In genomic region chr15:77083381-77084160, GRCh38 we compare ENCODE assay signal across 8 cellular contexts. TPM values are rescaled to one million over a fixed set of nuclear protein-coding genes. Genes with fewer than 3 reads are reported as not detected.
DNase-seq lines count a peak whose midpoint lies in the region; ATAC-seq and TF ChIP-seq lines count a peak whose summit lies in the region.

No MANE protein-coding gene starts in this region.

- H3K36me3 Mint-ChIP-seq in activated CD4-positive, alpha-beta memory T cell treated with anti-CD3 and anti-CD28 coated beads, Interleukin-2, amount 10 ng/mL, durations not matched to agents 7 days and 5 days (ENCODE audit: low read depth) = no peaks in the 10 kb centered on the region

- peak overlapping the region; percentile 43 for H3K27ac ChIP-seq in lower lobe of right lung

- H3K27me3 ChIP-seq in lower lobe of right lung (ENCODE audit: low read depth) = no peaks in the 10 kb centered on the region

- ATAC-seq in HG02840 (IDR thresholded peaks at IDR 0.05; ENCODE audit: low FRiP score, unreplicated experiment) = peak; percentile 75
- peak; percentile 98 for ATAC-seq in lower lobe of right lung
- ATAC-seq in GM18870 (IDR thresholded peaks at IDR 0.05; ENCODE audit: unreplicated experiment) = no peak

- intact Hi-C loops in lower lobe of right lung (cut with DNase I) = no loop called here

- peak overlapping the region; percentile 41 for H3K4me3 ChIP-seq in lower lobe of right lung

- H3K9me3 ChIP-seq in ES-I3 (ENCODE audit: control insufficient read depth, insufficient read depth, low read length) (no peaks in the 10 kb centered on the region), lower lobe of right lung (no peaks in the 10 kb centered on the region)

- H3K4me1 ChIP-seq in ES-I3 (ENCODE audit: insufficient read depth, low read length) (peaks cover 3% of the 10 kb centered on the region; the same call in 1 of the 2 replicates), lower lobe of right lung (peaks cover 14% of the 10 kb centered on the region)

- H3K36me3 ChIP-seq in ES-I3 (ENCODE audit: insufficient read depth, low read length) (no peaks in the 10 kb centered on the region), lower lobe of right lung (no peaks in the 10 kb centered on the region)

- peak overlapping the region; percentile 21 for H3K4me3 Mint-ChIP-seq in activated CD4-positive, alpha-beta memory T cell treated with anti-CD3 and anti-CD28 coated beads, Interleukin-2, amount 10 ng/mL, durations not matched to agents 7 days and 5 days

- TF ChIP-seq CTCF in lower lobe of right lung (IDR thresholded peaks at IDR 0.05) = no peak

- H3K9me3 Mint-ChIP-seq in activated CD4-positive, alpha-beta memory T cell treated with anti-CD3 and anti-CD28 coated beads, Interleukin-2, amount 10 ng/mL, durations not matched to agents 7 days and 5 days = no peaks in the 10 kb centered on the region

- POLR2A ChIA-PET in activated CD4-positive, alpha-beta memory T cell treated with anti-CD3 and anti-CD28 coated beads, Interleukin-2, amount 10 ng/mL, durations not matched to agents 7 days and 5 days (lab: Charles Lee) = no interaction called here

- CTCF ChIA-PET in activated CD4-positive, alpha-beta memory T cell treated with anti-CD3 and anti-CD28 coated beads, Interleukin-2, amount 10 ng/mL, durations not matched to agents 7 days and 5 days (lab: Charles Lee) = no interaction called here

- peaks cover 28% of the 10 kb centered on the region for H3K4me1 Mint-ChIP-seq in activated CD4-positive, alpha-beta memory T cell treated with anti-CD3 and anti-CD28 coated beads, Interleukin-2, amount 10 ng/mL, durations not matched to agents 7 days and 5 days

- peak overlapping the region; percentile 24; the same call in 1 of the 2 replicates for H3K9ac ChIP-seq in ES-I3 (ENCODE audit: low read depth, low read length)

- H3K27me3 Mint-ChIP-seq in activated CD4-positive, alpha-beta memory T cell treated with anti-CD3 and anti-CD28 coated beads, Interleukin-2, amount 10 ng/mL, durations not matched to agents 7 days and 5 days = no peaks in the 10 kb centered on the region

- no peak overlapping the region for H3K27ac Mint-ChIP-seq in activated CD4-positive, alpha-beta memory T cell treated with anti-CD3 and anti-CD28 coated beads, Interleukin-2, amount 10 ng/mL, durations not matched to agents 7 days and 5 days

- DNase-seq in NCI-H2196 (lab: John Stamatoyannopoulos, UW; ENCODE audit: unreplicated experiment) = peak; percentile 82
- DNase-seq in activated CD4-positive, alpha-beta memory T cell treated with anti-CD3 and anti-CD28 coated beads, Interleukin-2, amount 10 ng/mL, durations not matched to agents 7 days and 5 days = peak; percentile 61
- DNase-seq in effector CD4-positive, alpha-beta T cell = peak; percentile 28
- peak; percentile 90 for DNase-seq in lower lobe of right lung
- DNase-seq in stimulated activated CD4-positive, alpha-beta T cell treated with anti-CD3 and anti-CD28 coated beads, TNF-alpha, amount 100 ng/mL, for 24 hours (ENCODE audit: low read depth in 3 of 3) = peak; percentile 19 to 59 (median 35)

RNA-seq across cellular contexts. Expression of gene TSPAN3, which starts 12.7 kb away (rescaled TPM):
- total RNA-seq in activated CD4-positive, alpha-beta memory T cell treated with anti-CD3 and anti-CD28 coated beads, Interleukin-2, amount 10 ng/mL, durations not matched to agents 7 days and 5 days = 10 to 100 TPM; 12.4 to 13.9 TPM
- total RNA-seq in lower lobe of right lung = 292 TPM

Comparison
In these comparisons a context has a peak if more than half of its experiments do, and no peak if none do; other contexts are left out.
1. DNase-seq: peak in every context shown above with its lines; median percentile 90 in lower lobe of right lung; 82 in NCI-H2196; 61 in activated CD4-positive, alpha-beta memory T cell treated with anti-CD3 and anti-CD28 coated beads, Interleukin-2, amount 10 ng/mL, durations not matched to agents 7 days and 5 days; 35 in stimulated activated CD4-positive, alpha-beta T cell treated with anti-CD3 and anti-CD28 coated beads, TNF-alpha, amount 100 ng/mL, for 24 hours; 28 in effector CD4-positive, alpha-beta T cell.
2. RNA of gene TSPAN3, which starts 12.7 kb away (total RNA-seq): 292 TPM in lower lobe of right lung (single experiment); 12.4 to 13.9 TPM in activated CD4-positive, alpha-beta memory T cell treated with anti-CD3 and anti-CD28 coated beads, Interleukin-2, amount 10 ng/mL, durations not matched to agents 7 days and 5 days; every median in the first group is over 10 times any median in the second.